Comparison of ENCODE assay signal across 9 cellular contexts in genomic region chr18:65601775-65602174, GRCh38.
"Had no signal": no experiment of that assay in that cellular context is flagged by ENCODE, and none has a peak within 500 bp of the region (broad histone marks: within the 10 kb centered on the region; RNA-seq: fewer than 3 reads in every experiment).

No MANE protein-coding gene starts in this region.

- H3K4me3 ChIP-seq: GM23248, GM23338, HAP-1 had no signal

- H3K27ac ChIP-seq: GM23248 had no signal

- H3K9me3 ChIP-seq: HAP-1 had no signal

- H3K9ac ChIP-seq: GM23248 had no signal

- H2AFZ ChIP-seq: GM23248, GM23338 had no signal

- H3K4me1 ChIP-seq: HAP-1 had no signal

- H3K36me3 ChIP-seq: HAP-1 had no signal

- H3K4me2 ChIP-seq: GM23338 had no signal

- DNase-seq: GM23248, GOT3, H7, H9, HCEC 1CT, HFFc6 had no signal

- ATAC-seq: GM23338, HCT116 had no signal
